Comparison of ENCODE assay signal across 33 cellular contexts in the genomic region with DNA sequence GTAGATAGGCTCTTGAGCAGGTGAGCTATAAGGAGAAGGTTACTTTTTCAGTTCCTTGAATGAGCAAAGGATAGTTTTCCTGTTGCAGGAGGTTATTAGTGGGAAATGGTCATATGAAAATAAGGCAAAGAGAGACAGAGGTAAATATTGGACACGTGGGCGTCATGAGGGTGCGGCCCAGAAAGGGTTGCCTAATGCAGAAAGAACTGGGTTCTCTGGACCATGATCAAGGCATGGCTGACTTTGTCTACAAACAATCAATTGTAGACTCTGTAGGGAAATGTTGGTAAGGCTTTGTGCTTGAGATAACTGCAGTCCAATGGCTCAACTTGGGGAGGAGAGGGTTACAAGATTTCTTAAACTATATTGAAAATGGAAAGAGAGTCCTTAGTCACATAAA.
"Had no signal": no experiment of that assay in that cellular context is flagged by ENCODE, and none has a peak within 500 bp of the region (broad histone marks: within the 10 kb centered on the region; RNA-seq: fewer than 3 reads in every experiment).

No MANE protein-coding gene starts in this region.

- H3K4me3 ChIP-seq: MG63 had no signal

- H3K9ac ChIP-seq: KMS-11 had no signal

- H3K27ac ChIP-seq: KMS-11 had no signal

- H3K9me3 ChIP-seq: MG63 had no signal

- H3K36me3 ChIP-seq: MG63 had no signal

- H3K27me3 ChIP-seq: MG63 had no signal

- H3K4me2 ChIP-seq: KMS-11 had no signal

- DNase-seq: Karpas-422, Kasumi-1, MG63, MM.1S, MV-4-11, NCI-H1048, NCI-H1092, NCI-H1092 treated with DMSO at 0.1 percent for 48 hours, NCI-H1105, NCI-H1105 treated with DMSO at 0.1 percent for 48 hours, NCI-H1417, NCI-H1417 treated with DMSO at 0.1 percent for 48 hours, NCI-H1436, NCI-H1436 treated with DMSO at 0.1 percent for 48 hours, NCI-H146, NCI-H1694, NCI-H1694 treated with DMSO at 0.1 percent for 48 hours, NCI-H187, NCI-H187 treated with DMSO at 0.1 percent for 48 hours, NCI-H1930, NCI-H2029, NCI-H2029 treated with DMSO at 0.1 percent for 48 hours, NCI-H2081, NCI-H2081 treated with DMSO at 0.1 percent for 48 hours, NCI-H2107, NCI-H2171, NCI-H2171 treated with DMSO at 0.1 percent for 48 hours, NCI-H2227 treated with DMSO at 0.1 percent for 48 hours, NCI-H226, NCI-H345, NCI-H510A, NCI-H510A treated with DMSO at 0.1 percent for 48 hours had no signal
